ENCODE assay signal across 15 cellular contexts in the genomic region with DNA sequence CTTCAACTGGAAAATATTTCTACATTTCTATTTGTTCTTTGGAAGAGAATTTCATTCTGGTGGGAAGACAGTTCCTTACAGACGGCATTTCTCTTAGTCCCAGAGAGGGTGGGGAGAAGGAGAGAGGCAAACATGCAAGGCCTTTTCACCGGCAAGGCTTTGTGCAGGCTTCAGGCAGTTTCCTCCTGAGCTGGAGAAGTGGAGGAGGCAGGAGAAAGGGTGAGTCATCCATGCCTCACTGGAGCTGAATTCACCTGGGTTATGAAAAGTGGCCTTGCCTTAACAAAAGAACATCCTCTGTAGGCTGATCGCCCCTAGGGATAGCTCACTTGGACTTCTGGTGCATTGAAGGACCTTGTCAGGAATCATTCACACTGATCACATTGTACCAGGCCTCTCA.
"Had no signal": no experiment of that assay in that cellular context is flagged by ENCODE, and none has a peak within 500 bp of the region (broad histone marks: within the 10 kb centered on the region; RNA-seq: fewer than 3 reads in every experiment).

No MANE protein-coding gene starts in this region.

- H3K9me3 ChIP-seq: adrenal gland, psoas muscle had no signal

- H3K36me3 ChIP-seq: adrenal gland had no signal

- DNase-seq: activated CD4-positive, alpha-beta T cell treated with anti-CD3 and anti-CD28 coated beads, Interleukin-2, amount 10 ng/mL, durations not matched to agents 7 days and 5 days; activated CD4-positive, CD25-positive, alpha-beta regulatory T cell; activated CD8-positive, alpha-beta memory T cell treated with anti-CD3 and anti-CD28 coated beads for 24 hours; activated naive CD4-positive, alpha-beta T cell treated with anti-CD3 and anti-CD28 coated beads, Interleukin-2, amount 50 U/mL, for 16 hours; adrenal gland; effector memory CD8-positive, alpha-beta T cell; erythroblast; immature natural killer cell; left colon; naive thymus-derived CD4-positive, alpha-beta T cell; psoas muscle; stimulated activated CD4-positive, alpha-beta T cell treated with anti-CD3 and anti-CD28 coated beads, Interleukin-12 subunit alpha, Interleukin-12 subunit beta, amount 100 ng/mL, for 4 hours; stimulated activated naive CD4-positive, alpha-beta T cell; T-helper 17 cell had no signal

- H3K4me1 ChIP-seq: adrenal gland, psoas muscle had no signal

- H3K4me3 ChIP-seq: adrenal gland, lung, psoas muscle had no signal

- H3K27ac ChIP-seq: adrenal gland, psoas muscle had no signal

- H3K27me3 ChIP-seq: adrenal gland had no signal
